10 cellular contexts compared by ENCODE assay signal in the genomic region with DNA sequence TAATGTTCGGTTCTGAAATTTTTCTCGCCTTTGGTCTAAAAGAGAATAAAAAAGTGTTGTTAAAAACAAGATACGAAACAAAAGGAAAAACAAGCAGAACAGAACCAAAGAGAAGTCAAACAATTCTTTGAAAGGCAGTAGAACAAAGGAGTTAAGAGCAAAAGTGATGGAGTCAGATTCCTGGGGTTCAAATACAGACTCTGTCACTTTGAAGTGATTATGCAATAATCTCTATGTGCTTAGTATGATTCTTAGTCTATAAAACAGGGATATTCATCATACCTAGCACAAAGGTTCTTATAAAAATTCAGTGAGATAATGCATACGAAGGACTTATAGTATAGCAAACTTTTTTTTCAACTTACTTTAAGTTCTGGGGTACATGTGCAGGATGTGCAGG. TPM values are rescaled to one million over a fixed set of nuclear protein-coding genes. Genes with fewer than 3 reads are reported as not detected.
"Had no signal": no experiment of that assay in that cellular context is flagged by ENCODE, and none has a peak within 500 bp of the region (broad histone marks: within the 10 kb centered on the region; RNA-seq: fewer than 3 reads in every experiment).

No MANE protein-coding gene starts in this region.

- H3K27ac ChIP-seq: GM23248, HL-60 had no signal

- DNase-seq: GM23248, GOT3, H7, Kasumi-1, KG1 had no signal

- H3K36me3 ChIP-seq: HAP-1 had no signal

- H3K4me1 ChIP-seq: HAP-1 had no signal

- H3K4me3 ChIP-seq: GM23248, HAP-1 had no signal

- ATAC-seq: HCT116 had no signal

- H3K9me3 ChIP-seq: HAP-1 had no signal

- H2AFZ ChIP-seq: GM23248 had no signal

- H3K9ac ChIP-seq: GM23248 had no signal

- H3K27ac Mint-ChIP-seq: IgD-negative memory B cell had no signal

- H3K4me1 Mint-ChIP-seq: IgD-negative memory B cell had no signal

- H3K4me3 Mint-ChIP-seq: IgD-negative memory B cell had no signal

RNA-seq across cellular contexts. Expression of gene C9, which starts 48.3 kb away (rescaled TPM):
- total RNA-seq: GM23248, H7, HT1080 had no signal
- polyA plus RNA-seq: GM23248, IgD-negative memory B cell had no signal
